ENCODE assay signal across 8 cellular contexts in genomic region chr19:57947419-57948134, GRCh38. TPM values are rescaled to one million over a fixed set of nuclear protein-coding genes. Genes with fewer than 3 reads are reported as not detected.
DNase-seq lines count a peak whose midpoint lies in the region; ATAC-seq and TF ChIP-seq lines count a peak whose summit lies in the region.

TSS of gene ZNF256 (minus strand) at chr19:57947706. CDS start at chr19:57947474, 232 bp downstream.

- H3K9me3 ChIP-seq in KOPT-K1 (ENCODE audit: insufficient read depth, low read length, poor library complexity, severe bottlenecking) = peaks cover 65% of the 10 kb centered on the region

- H3K27me3 Mint-ChIP-seq in activated naive CD8-positive, alpha-beta T cell treated with anti-CD3 and anti-CD28 coated beads for 36 hours = no peaks in the 10 kb centered on the region
- peaks cover 4% of the 10 kb centered on the region for H3K27me3 Mint-ChIP-seq in glutamatergic neuron (ENCODE audit: unreplicated experiment)

- peak within 1 kb of the TSS; percentile 73 for H3K27ac ChIP-seq in KOPT-K1 (ENCODE audit: low read depth, low read length, poor library complexity, severe bottlenecking)
- peak within 1 kb of the TSS; percentile 61 for H3K27ac ChIP-seq in temporal lobe (ENCODE audit: low read depth, low read length)

- H3K9me3 Mint-ChIP-seq in activated naive CD8-positive, alpha-beta T cell treated with anti-CD3 and anti-CD28 coated beads for 36 hours = peaks cover 48% of the 10 kb centered on the region
- peaks cover 8% of the 10 kb centered on the region for H3K9me3 Mint-ChIP-seq in glutamatergic neuron (ENCODE audit: unreplicated experiment)

- TF ChIP-seq CTCF in glutamatergic neuron (IDR thresholded peaks at IDR 0.05; ENCODE audit: partially characterized antibody, unreplicated experiment) (peak; percentile 80), omental fat pad (IDR thresholded peaks at IDR 0.05) (no peak)

- peaks cover 13% of the 10 kb centered on the region for H3K4me1 Mint-ChIP-seq in activated naive CD8-positive, alpha-beta T cell treated with anti-CD3 and anti-CD28 coated beads for 36 hours
- H3K4me1 Mint-ChIP-seq in glutamatergic neuron (ENCODE audit: low read depth, unreplicated experiment) = peaks cover 8% of the 10 kb centered on the region

- ATAC-seq in GM21619 (IDR thresholded peaks at IDR 0.05; ENCODE audit: unreplicated experiment) (peak; percentile 80), omental fat pad (ENCODE audit: low FRiP score) (peak; percentile 96)

- peaks cover 27% of the 10 kb centered on the region for H3K36me3 ChIP-seq in KOPT-K1 (ENCODE audit: insufficient read depth, low read length)

- peak within 1 kb of the TSS; percentile 92 for H3K4me3 Mint-ChIP-seq in activated naive CD8-positive, alpha-beta T cell treated with anti-CD3 and anti-CD28 coated beads for 36 hours
- peak within 1 kb of the TSS; percentile 90 for H3K4me3 Mint-ChIP-seq in glutamatergic neuron (ENCODE audit: unreplicated experiment)

- H3K36me3 Mint-ChIP-seq in activated naive CD8-positive, alpha-beta T cell treated with anti-CD3 and anti-CD28 coated beads for 36 hours = peaks cover 46% of the 10 kb centered on the region
- H3K36me3 Mint-ChIP-seq in glutamatergic neuron (ENCODE audit: unreplicated experiment) = peaks cover 18% of the 10 kb centered on the region

- H3K27ac Mint-ChIP-seq in activated naive CD8-positive, alpha-beta T cell treated with anti-CD3 and anti-CD28 coated beads for 36 hours = peak within 1 kb of the TSS; percentile 95
- H3K27ac Mint-ChIP-seq in glutamatergic neuron (ENCODE audit: unreplicated experiment) = peak within 1 kb of the TSS; percentile 84

- peak; percentile 90 for DNase-seq in DMS79 treated with DMSO at 0.1 percent for 48 hours (lab: John Stamatoyannopoulos, UW)
- DNase-seq in SK-N-DZ (ENCODE audit: low spot score) = peak; percentile 91
- DNase-seq in activated naive CD8-positive, alpha-beta T cell treated with anti-CD3 and anti-CD28 coated beads for 36 hours = peak; percentile 95
- peak; percentile 98 for DNase-seq in glutamatergic neuron
- DNase-seq in omental fat pad (ENCODE audit: low spot score) = peak; percentile 72

RNA-seq across cellular contexts. Expression of gene ZNF256, which starts in this region (rescaled TPM):
- 4.9 and 5.7 TPM in 2 replicates for polyA plus RNA-seq in SK-N-DZ (2014; cell fraction: cytosol; rRNA removed)
- 4.5 and 8.7 TPM in 2 replicates for polyA plus RNA-seq in SK-N-DZ (2014; cell fraction: nucleus; rRNA removed)
- total RNA-seq in activated naive CD8-positive, alpha-beta T cell treated with anti-CD3 and anti-CD28 coated beads for 36 hours = 10 to 100 TPM; 12.9 to 13.8 TPM
- total RNA-seq in glutamatergic neuron (ENCODE audit: unreplicated experiment) = 11.0 TPM
- 1 to 10 TPM; 3.1 to 7.9 (median 4.3) TPM for total RNA-seq in omental fat pad
- total RNA-seq in temporal lobe = 14.3 TPM

Comparison
In these comparisons a context has a peak if more than half of its experiments do, and no peak if none do; other contexts are left out.
1. Peak in every context shown above with its lines: DNase-seq, ATAC-seq and H3K27ac ChIP-seq.